Comparison of ENCODE assay signal across 22 cellular contexts in the genomic region with DNA sequence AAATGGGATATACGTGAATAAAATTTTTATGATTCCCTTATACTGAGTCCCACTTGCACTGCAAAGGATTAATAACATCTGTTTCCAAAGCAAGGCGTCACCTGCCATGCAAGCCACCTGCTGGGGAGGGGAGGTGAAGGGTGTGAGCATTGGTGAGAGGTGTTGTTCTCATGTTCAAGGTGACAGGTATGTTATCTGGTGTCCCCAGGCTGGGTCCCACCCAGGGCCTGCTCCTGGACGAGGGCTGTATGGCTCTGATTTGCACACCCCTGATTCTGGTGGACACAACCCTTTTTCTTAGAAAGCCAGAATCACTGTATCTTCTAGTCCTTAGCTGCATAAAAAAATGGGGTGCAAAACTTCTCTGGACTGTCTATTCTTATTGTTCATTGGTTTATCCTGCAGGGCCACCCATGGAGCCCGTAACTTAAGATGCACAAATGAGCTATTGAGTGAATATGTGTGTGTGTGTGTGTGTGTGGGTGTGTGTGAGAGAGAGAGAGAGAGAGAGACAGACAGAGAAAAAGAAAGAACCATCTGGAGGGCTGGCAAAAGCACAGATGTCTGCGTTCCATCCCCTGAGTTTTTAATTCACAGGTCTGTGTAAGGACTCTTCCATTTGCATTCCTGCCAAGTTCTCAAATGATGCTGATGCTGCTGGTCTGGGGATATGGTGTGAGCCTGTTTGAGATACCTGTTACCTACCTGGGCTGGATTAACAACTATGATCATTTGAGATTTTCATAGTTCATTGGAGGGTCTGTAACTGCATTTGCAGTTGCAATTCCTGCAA. TPM values are rescaled to one million over a fixed set of nuclear protein-coding genes. Genes with fewer than 3 reads are reported as not detected.
A peak's percentile ranks its signal among the peaks of the same experiment; 100 is the strongest.
DNase-seq lines count a peak whose midpoint lies in the region; ATAC-seq and TF ChIP-seq lines count a peak whose summit lies in the region.
"Had no signal": no experiment of that assay in that cellular context is flagged by ENCODE, and none has a peak within 500 bp of the region (broad histone marks: within the 10 kb centered on the region; RNA-seq: fewer than 3 reads in every experiment).

No MANE protein-coding gene starts in this region.

- no peaks in the 10 kb centered on the region for H3K36me3 ChIP-seq in vagina
- no peaks in the 10 kb centered on the region for H3K36me3 ChIP-seq in body of pancreas (replicated peaks in 1 of 2; ENCODE audit: insufficient read depth in 1 of 2, low read depth in 2 of 2)
- H3K36me3 ChIP-seq: right lobe of liver had no signal

- H3K4me3 ChIP-seq in vagina (no peak overlapping the region), body of pancreas (no peak overlapping the region)
- H3K4me3 ChIP-seq: right lobe of liver, suprapubic skin had no signal

- H3K4me3 Mint-ChIP-seq in glutamatergic neuron (ENCODE audit: unreplicated experiment) (peak overlapping the region; percentile 26), CD14-positive monocyte (no peak overlapping the region)
- no peak overlapping the region for H3K4me3 Mint-ChIP-seq in activated CD4-positive, alpha-beta memory T cell treated with anti-CD3 and anti-CD28 coated beads, Interleukin-2, amount 10 ng/mL, durations not matched to agents 7 days and 5 days
- H3K4me3 Mint-ChIP-seq: activated CD4-positive, alpha-beta T cell treated with anti-CD3 and anti-CD28 coated beads, Interleukin-2, amount 10 ng/mL, durations not matched to agents 7 days and 5 days; HFFc6; naive thymus-derived CD4-positive, alpha-beta T cell had no signal

- WGBS in body of pancreas, 2 donors: 78 to 85% methylated on average over 5 of the region's 5 CpGs

- POLR2A ChIA-PET in activated CD4-positive, alpha-beta memory T cell treated with anti-CD3 and anti-CD28 coated beads, Interleukin-2, amount 10 ng/mL, durations not matched to agents 7 days and 5 days (lab: Charles Lee): no interaction called here

- H3K27me3 ChIP-seq in vagina: no peaks in the 10 kb centered on the region
- no peaks in the 10 kb centered on the region for H3K27me3 ChIP-seq in body of pancreas
- H3K27me3 ChIP-seq: right lobe of liver, suprapubic skin had no signal

- no peaks in the 10 kb centered on the region for H3K36me3 Mint-ChIP-seq in glutamatergic neuron (ENCODE audit: unreplicated experiment)
- H3K36me3 Mint-ChIP-seq in CD14-positive monocyte: peaks cover 83 to 90% of the 10 kb centered on the region in 2 donors
- H3K36me3 Mint-ChIP-seq in activated CD4-positive, alpha-beta memory T cell treated with anti-CD3 and anti-CD28 coated beads, Interleukin-2, amount 10 ng/mL, durations not matched to agents 7 days and 5 days (ENCODE audit: low read depth): no peaks in the 10 kb centered on the region
- H3K36me3 Mint-ChIP-seq: naive thymus-derived CD4-positive, alpha-beta T cell had no signal

- CTCF ChIA-PET in activated CD4-positive, alpha-beta memory T cell treated with anti-CD3 and anti-CD28 coated beads, Interleukin-2, amount 10 ng/mL, durations not matched to agents 7 days and 5 days (lab: Charles Lee): no interaction called here

- intact Hi-C loops in vagina (cut with DNase I) (no loop called here), CD14-positive monocyte (cut with micrococcal nuclease) (no loop called here), body of pancreas (cut with DNase I) (no loop called here)

- DNase-seq in activated CD8-positive, alpha-beta memory T cell treated with anti-CD3 and anti-CD28 coated beads for 24 hours: peak; percentile 17
- no peak for DNase-seq in activated CD8-positive, alpha-beta memory T cell treated with anti-CD3 and anti-CD28 coated beads, Interleukin-2, amount 50 U/mL, for 4 hours
- peak; percentile 44 for DNase-seq in NCI-H510A treated with DMSO at 0.1 percent for 48 hours (lab: John Stamatoyannopoulos, UW)
- DNase-seq in glutamatergic neuron: no peak
- DNase-seq in vagina (ENCODE audit: extremely low spot score in 2 of 2): peak; percentile 54 to 64
- no peak for DNase-seq in CD14-positive monocyte (ENCODE audit: low spot score)
- DNase-seq in body of pancreas: no peak
- DNase-seq in activated CD4-positive, alpha-beta memory T cell treated with anti-CD3 and anti-CD28 coated beads, Interleukin-2, amount 10 ng/mL, durations not matched to agents 7 days and 5 days: no peak
- DNase-seq: activated CD4-positive, alpha-beta T cell treated with anti-CD3 and anti-CD28 coated beads, Interleukin-2, amount 10 ng/mL, durations not matched to agents 7 days and 5 days; activated gamma-delta T cell treated with Interleukin-2 at 50 U/mL for 16 hours; amniotic stem cell; erythroblast; GF-D8; HFFc6; mesendoderm; MM.1S; naive thymus-derived CD4-positive, alpha-beta T cell; NCI-H82; right lobe of liver; SIG-M5 had no signal

- no peak overlapping the region for H3K27ac ChIP-seq in vagina
- no peak overlapping the region for H3K27ac ChIP-seq in body of pancreas
- H3K27ac ChIP-seq: HL-60, right lobe of liver, suprapubic skin had no signal

- TF ChIP-seq CTCF in glutamatergic neuron (IDR thresholded peaks at IDR 0.05; ENCODE audit: partially characterized antibody, unreplicated experiment) (no peak), vagina (IDR thresholded peaks at IDR 0.05) (no peak), CD14-positive monocyte (IDR thresholded peaks at IDR 0.05) (no peak), body of pancreas (IDR thresholded peaks at IDR 0.05) (no peak)

- TF ChIP-seq POLR2A in vagina (IDR thresholded peaks at IDR 0.05) (no peak), body of pancreas (IDR thresholded peaks at IDR 0.05) (no peak)

- H3K4me1 ChIP-seq in vagina: no peaks in the 10 kb centered on the region
- no peaks in the 10 kb centered on the region for H3K4me1 ChIP-seq in body of pancreas
- H3K4me1 ChIP-seq: right lobe of liver, suprapubic skin had no signal

- H3K9me3 Mint-ChIP-seq in glutamatergic neuron (ENCODE audit: unreplicated experiment) (peaks cover 11% of the 10 kb centered on the region), CD14-positive monocyte (peaks cover 0 to 2% (median 0%) of the 10 kb centered on the region in 7 donors)
- no peaks in the 10 kb centered on the region for H3K9me3 Mint-ChIP-seq in activated CD4-positive, alpha-beta memory T cell treated with anti-CD3 and anti-CD28 coated beads, Interleukin-2, amount 10 ng/mL, durations not matched to agents 7 days and 5 days
- H3K9me3 Mint-ChIP-seq: activated CD4-positive, alpha-beta T cell treated with anti-CD3 and anti-CD28 coated beads, Interleukin-2, amount 10 ng/mL, durations not matched to agents 7 days and 5 days; HFFc6; naive thymus-derived CD4-positive, alpha-beta T cell had no signal

- H3K27ac Mint-ChIP-seq in glutamatergic neuron (ENCODE audit: unreplicated experiment) (peak overlapping the region; percentile 60), CD14-positive monocyte (peak overlapping the region in 3 of 7 donors; percentile 48 to 90 (median 70))
- H3K27ac Mint-ChIP-seq in activated CD4-positive, alpha-beta memory T cell treated with anti-CD3 and anti-CD28 coated beads, Interleukin-2, amount 10 ng/mL, durations not matched to agents 7 days and 5 days: no peak overlapping the region
- H3K27ac Mint-ChIP-seq: activated CD4-positive, alpha-beta T cell treated with anti-CD3 and anti-CD28 coated beads, Interleukin-2, amount 10 ng/mL, durations not matched to agents 7 days and 5 days; HFFc6 had no signal

- H3K27me3 Mint-ChIP-seq in glutamatergic neuron (ENCODE audit: unreplicated experiment) (peaks cover 2% of the 10 kb centered on the region), CD14-positive monocyte (ENCODE audit: low read depth in 3 of 3) (no peaks in the 10 kb centered on the region)
- peaks cover 26% of the 10 kb centered on the region for H3K27me3 Mint-ChIP-seq in activated CD4-positive, alpha-beta memory T cell treated with anti-CD3 and anti-CD28 coated beads, Interleukin-2, amount 10 ng/mL, durations not matched to agents 7 days and 5 days

- no peaks in the 10 kb centered on the region for H3K9me3 ChIP-seq in vagina
- H3K9me3 ChIP-seq in body of pancreas: no peaks in the 10 kb centered on the region
- H3K9me3 ChIP-seq: right lobe of liver, suprapubic skin had no signal

- ATAC-seq in body of pancreas: no peak
- ATAC-seq: naive thymus-derived CD4-positive, alpha-beta T cell; right lobe of liver had no signal

- H3K4me1 Mint-ChIP-seq in glutamatergic neuron (ENCODE audit: low read depth, unreplicated experiment): peaks cover 43% of the 10 kb centered on the region
- H3K4me1 Mint-ChIP-seq in CD14-positive monocyte: peaks cover 31% of the 10 kb centered on the region
- H3K4me1 Mint-ChIP-seq in activated CD4-positive, alpha-beta memory T cell treated with anti-CD3 and anti-CD28 coated beads, Interleukin-2, amount 10 ng/mL, durations not matched to agents 7 days and 5 days: peaks cover 3% of the 10 kb centered on the region

RNA-seq across cellular contexts. Expression of a gene that starts 53.8 kb away (rescaled TPM):
- total RNA-seq in glutamatergic neuron (ENCODE audit: unreplicated experiment) (10.7 TPM), vagina (12.0 TPM), body of pancreas (10 to 100 TPM; 10.5 to 11.2 TPM)
- polyA plus RNA-seq in CD14-positive monocyte: 100 to 1,000 TPM; 177 to 186 TPM
- not detected for total RNA-seq in activated CD4-positive, alpha-beta memory T cell treated with anti-CD3 and anti-CD28 coated beads, Interleukin-2, amount 10 ng/mL, durations not matched to agents 7 days and 5 days
- total RNA-seq: HFFc6 had no signal

Comparison
In these comparisons a context has a peak if more than half of its experiments do, and no peak if none do; other contexts are left out.
1. DNase-seq: peak in activated CD8-positive, alpha-beta memory T cell treated with anti-CD3 and anti-CD28 coated beads for 24 hours (single experiment), NCI-H510A treated with DMSO at 0.1 percent for 48 hours (single experiment) and vagina (2 of 2); none in activated CD8-positive, alpha-beta memory T cell treated with anti-CD3 and anti-CD28 coated beads, Interleukin-2, amount 50 U/mL, for 4 hours (single experiment), glutamatergic neuron (single experiment), CD14-positive monocyte (single experiment), body of pancreas (0 of 4) and activated CD4-positive, alpha-beta memory T cell treated with anti-CD3 and anti-CD28 coated beads, Interleukin-2, amount 10 ng/mL, durations not matched to agents 7 days and 5 days (single experiment).
2. RNA of a gene that starts 53.8 kb away (total RNA-seq): 12.0 TPM in vagina (single experiment), 10.5 to 11.2 TPM in body of pancreas and 10.7 TPM in glutamatergic neuron (single experiment); not detected in activated CD4-positive, alpha-beta memory T cell treated with anti-CD3 and anti-CD28 coated beads, Interleukin-2, amount 10 ng/mL, durations not matched to agents 7 days and 5 days; every median in the first group is over 10 times any median in the second.